ENCODE assay signal across 1 cellular context in the genomic region with DNA sequence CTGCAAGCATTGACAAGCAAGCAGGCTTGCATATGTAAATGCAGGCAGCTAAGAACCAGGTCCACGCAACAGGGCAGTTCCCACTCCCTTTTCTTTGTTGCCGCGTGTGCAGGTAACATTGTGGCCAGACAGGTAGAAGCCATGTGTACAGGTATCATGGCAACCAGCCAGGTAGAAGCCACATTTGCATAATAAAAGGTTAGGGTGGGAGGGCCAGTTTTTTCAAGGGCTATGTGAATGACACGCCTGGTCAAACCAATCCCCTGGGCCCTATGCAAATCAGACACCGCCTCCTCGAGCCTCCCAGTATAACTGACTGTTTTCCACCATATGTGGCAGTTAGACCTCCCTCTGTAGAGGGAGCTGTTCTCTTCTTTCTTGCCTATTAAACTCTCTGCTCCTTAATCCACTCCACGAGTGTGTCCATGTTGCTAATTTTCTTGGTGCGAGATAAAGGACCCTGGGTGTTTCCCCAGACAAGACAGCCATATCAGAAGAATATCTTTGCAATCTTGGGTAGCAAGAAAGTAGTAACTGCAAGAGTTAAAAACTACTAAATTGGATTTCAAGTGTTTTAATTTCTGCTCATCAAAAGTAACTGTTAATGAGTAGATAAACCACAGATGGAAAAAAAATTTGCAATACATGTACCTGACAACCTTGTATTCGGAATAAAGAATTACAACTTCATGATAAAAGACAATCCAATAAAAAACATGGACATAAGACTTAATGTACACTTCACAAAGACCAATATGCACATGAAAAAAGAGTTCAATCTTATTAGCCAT.
TF ChIP-seq lines count a peak whose summit lies in the region.

No MANE protein-coding gene starts in this region.

TF ChIP-seq in K562, 482 proteins besides CTCF, POLR2A, EP300 and RAD21 (continued from another document):
- TF ChIP-seq, protein P1, sequence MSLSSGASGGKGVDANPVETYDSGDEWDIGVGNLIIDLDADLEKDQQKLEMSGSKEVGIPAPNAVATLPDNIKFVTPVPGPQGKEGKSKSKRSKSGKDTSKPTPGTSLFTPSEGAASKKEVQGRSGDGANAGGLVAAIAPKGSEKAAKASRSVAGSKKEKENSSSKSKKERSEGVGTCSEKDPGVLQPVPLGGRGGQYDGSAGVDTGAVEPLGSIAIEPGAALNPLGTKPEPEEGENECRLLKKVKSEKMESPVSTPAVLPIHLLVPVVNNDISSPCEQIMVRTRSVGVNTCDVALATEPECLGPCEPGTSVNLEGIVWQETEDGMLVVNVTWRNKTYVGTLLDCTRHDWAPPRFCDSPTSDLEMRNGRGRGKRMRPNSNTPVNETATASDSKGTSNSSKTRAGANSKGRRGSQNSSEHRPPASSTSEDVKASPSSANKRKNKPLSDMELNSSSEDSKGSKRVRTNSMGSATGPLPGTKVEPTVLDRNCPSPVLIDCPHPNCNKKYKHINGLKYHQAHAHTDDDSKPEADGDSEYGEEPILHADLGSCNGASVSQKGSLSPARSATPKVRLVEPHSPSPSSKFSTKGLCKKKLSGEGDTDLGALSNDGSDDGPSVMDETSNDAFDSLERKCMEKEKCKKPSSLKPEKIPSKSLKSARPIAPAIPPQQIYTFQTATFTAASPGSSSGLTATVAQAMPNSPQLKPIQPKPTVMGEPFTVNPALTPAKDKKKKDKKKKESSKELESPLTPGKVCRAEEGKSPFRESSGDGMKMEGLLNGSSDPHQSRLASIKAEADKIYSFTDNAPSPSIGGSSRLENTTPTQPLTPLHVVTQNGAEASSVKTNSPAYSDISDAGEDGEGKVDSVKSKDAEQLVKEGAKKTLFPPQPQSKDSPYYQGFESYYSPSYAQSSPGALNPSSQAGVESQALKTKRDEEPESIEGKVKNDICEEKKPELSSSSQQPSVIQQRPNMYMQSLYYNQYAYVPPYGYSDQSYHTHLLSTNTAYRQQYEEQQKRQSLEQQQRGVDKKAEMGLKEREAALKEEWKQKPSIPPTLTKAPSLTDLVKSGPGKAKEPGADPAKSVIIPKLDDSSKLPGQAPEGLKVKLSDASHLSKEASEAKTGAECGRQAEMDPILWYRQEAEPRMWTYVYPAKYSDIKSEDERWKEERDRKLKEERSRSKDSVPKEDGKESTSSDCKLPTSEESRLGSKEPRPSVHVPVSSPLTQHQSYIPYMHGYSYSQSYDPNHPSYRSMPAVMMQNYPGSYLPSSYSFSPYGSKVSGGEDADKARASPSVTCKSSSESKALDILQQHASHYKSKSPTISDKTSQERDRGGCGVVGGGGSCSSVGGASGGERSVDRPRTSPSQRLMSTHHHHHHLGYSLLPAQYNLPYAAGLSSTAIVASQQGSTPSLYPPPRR (CRISPR knock-in tag; IDR thresholded peaks at IDR 0.05; ENCODE audit: borderline replicate concordance), result no peak
- TF ChIP-seq PHB (CRISPR knock-in tag; IDR thresholded peaks at IDR 0.05) (no peak), RFX1 (IDR thresholded peaks at IDR 0.05) (0 out of 2 replicates have a peak, but pooled peaks have one; percentile 11), NFIC (IDR thresholded peaks at IDR 0.05) (peak; percentile 63), MYBL2 (IDR thresholded peaks at IDR 0.05; ENCODE audit: low read depth) (0 out of 2 replicates have a peak, but pooled peaks have one; percentile 30), MYBL2 (CRISPR knock-in tag; IDR thresholded peaks at IDR 0.05; ENCODE audit: borderline replicate concordance) (no peak), STAG1 (CRISPR knock-in tag; IDR thresholded peaks at IDR 0.05; ENCODE audit: borderline replicate concordance) (no peak), ZSCAN32 (CRISPR knock-in tag; IDR thresholded peaks at IDR 0.05) (no peak), CC2D1A (IDR thresholded peaks at IDR 0.05) (peak; percentile 92), MEF2D (tag; conservative IDR thresholded peaks at IDR 0.05; ENCODE audit: low read depth) (no peak), LEF1 (IDR thresholded peaks at IDR 0.05) (no peak)
- TF ChIP-seq, protein P2, sequence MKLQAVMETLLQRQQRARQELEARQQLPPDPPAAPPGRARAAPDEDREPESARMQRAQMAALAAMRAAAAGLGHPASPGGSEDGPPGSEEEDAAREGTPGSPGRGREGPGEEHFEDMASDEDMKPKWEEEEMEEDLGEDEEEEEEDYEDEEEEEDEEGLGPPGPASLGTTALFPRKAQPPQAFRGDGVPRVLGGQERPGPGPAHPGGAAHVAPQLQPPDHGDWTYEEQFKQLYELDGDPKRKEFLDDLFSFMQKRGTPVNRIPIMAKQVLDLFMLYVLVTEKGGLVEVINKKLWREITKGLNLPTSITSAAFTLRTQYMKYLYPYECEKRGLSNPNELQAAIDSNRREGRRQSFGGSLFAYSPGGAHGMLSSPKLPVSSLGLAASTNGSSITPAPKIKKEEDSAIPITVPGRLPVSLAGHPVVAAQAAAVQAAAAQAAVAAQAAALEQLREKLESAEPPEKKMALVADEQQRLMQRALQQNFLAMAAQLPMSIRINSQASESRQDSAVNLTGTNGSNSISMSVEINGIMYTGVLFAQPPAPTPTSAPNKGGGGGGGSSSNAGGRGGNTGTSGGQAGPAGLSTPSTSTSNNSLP (IDR thresholded peaks at IDR 0.05; ENCODE audit: borderline replicate concordance, low read depth, low read length), result peak; percentile 83; the same call in 1 of the 2 replicates
